Comparison of ENCODE assay signal across 1 cellular context in the genomic region with DNA sequence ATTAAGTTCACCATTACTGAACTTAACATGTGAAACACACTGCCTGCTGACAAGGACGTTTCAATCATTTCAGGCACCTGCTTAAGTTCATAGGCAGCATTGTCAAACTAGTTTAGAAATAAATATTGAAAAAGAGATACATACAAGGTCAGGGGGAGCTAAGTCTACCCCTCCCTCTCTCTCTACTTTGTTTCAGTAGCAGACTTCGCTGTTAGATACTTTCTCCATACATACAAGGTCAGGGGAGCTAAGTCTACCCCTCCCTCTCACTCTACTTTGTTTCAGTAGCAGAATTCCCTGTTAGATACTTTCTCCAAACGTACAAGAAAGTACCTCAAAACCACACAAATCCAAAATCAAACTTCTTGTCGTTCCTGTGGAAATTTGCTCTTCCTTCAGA.
TF ChIP-seq lines count a peak whose summit lies in the region.

No MANE protein-coding gene starts in this region.

TF ChIP-seq in HepG2, 621 proteins besides CTCF, POLR2A, EP300 and RAD21 (continued from another document):
- TF ChIP-seq PATZ1 (CRISPR knock-in tag; IDR thresholded peaks at IDR 0.05): 0 out of 2 replicates have a peak, but pooled peaks have one; percentile 19
- TF ChIP-seq ZNF558 (CRISPR knock-in tag; IDR thresholded peaks at IDR 0.05; ENCODE audit: borderline replicate concordance): no peak
- no peak for TF ChIP-seq SOX6 (IDR thresholded peaks at IDR 0.05)
- peak; percentile 38; the same call in 1 of the 2 replicates for TF ChIP-seq SOX6 (CRISPR knock-in tag; IDR thresholded peaks at IDR 0.05)
- no peak for TF ChIP-seq MIER3 (CRISPR knock-in tag; IDR thresholded peaks at IDR 0.05; ENCODE audit: borderline replicate concordance)
- 0 out of 2 replicates have a peak, but pooled peaks have one; percentile 22 for TF ChIP-seq KAT8 (CRISPR knock-in tag; IDR thresholded peaks at IDR 0.05)
- TF ChIP-seq SOX13 (IDR thresholded peaks at IDR 0.05): no peak
- peak in 1 of 2 experiments; percentile 30; a peak in 1 of 4 replicates for TF ChIP-seq SOX13 (CRISPR knock-in tag; conservative IDR thresholded peaks at IDR 0.05 in 1 of 2, IDR thresholded peaks at IDR 0.05 in 1 of 2)
- no peak for TF ChIP-seq ZNF615 (CRISPR knock-in tag; IDR thresholded peaks at IDR 0.05; ENCODE audit: borderline replicate concordance)
- 0 out of 2 replicates have a peak, but pooled peaks have one; percentile 19 for TF ChIP-seq GATAD2A (CRISPR knock-in tag; IDR thresholded peaks at IDR 0.05)
- TF ChIP-seq YEATS4 (CRISPR knock-in tag; IDR thresholded peaks at IDR 0.05; ENCODE audit: borderline replicate concordance): no peak
- no peak for TF ChIP-seq SIX1 (CRISPR knock-in tag; IDR thresholded peaks at IDR 0.05; ENCODE audit: borderline replicate concordance)
